Comparison of ENCODE assay signal across 1 cellular context in genomic region chr1:44318097-44319088, GRCh38.
TF ChIP-seq lines count a peak whose summit lies in the region.

No MANE protein-coding gene starts in this region.

TF ChIP-seq in H1, 55 proteins besides CTCF, POLR2A, EP300 and RAD21:
- TF ChIP-seq CBX5 (IDR thresholded peaks at IDR 0.05; ENCODE audit: low read depth, low read length) (no peak), SIX5 (IDR thresholded peaks at IDR 0.05; ENCODE audit: low read depth, low read length) (no peak), BCL11A (IDR thresholded peaks at IDR 0.05; ENCODE audit: low read depth in 2 of 2, low read length in 2 of 2) (no peak), TCF12 (IDR thresholded peaks at IDR 0.05; ENCODE audit: low read depth, low read length) (peak; percentile 87), SIRT6 (IDR thresholded peaks at IDR 0.05; ENCODE audit: low read length) (no peak), KDM4A (IDR thresholded peaks at IDR 0.05; ENCODE audit: low read depth, low read length, severe bottlenecking) (no peak), CEBPB (IDR thresholded peaks at IDR 0.05; ENCODE audit: low read depth, low read length) (peak; percentile 66), SP2 (IDR thresholded peaks at IDR 0.05; ENCODE audit: low read length) (no peak), RBBP5 (IDR thresholded peaks at IDR 0.05; ENCODE audit: borderline replicate concordance, low read depth, low read length) (no peak), RXRA (IDR thresholded peaks at IDR 0.05; ENCODE audit: insufficient read depth, low read depth, low read length) (no peak), CREB1 (IDR thresholded peaks at IDR 0.05) (no peak), JUND (IDR thresholded peaks at IDR 0.05; ENCODE audit: low read length) (peak; percentile 47; the same call in 1 of the 2 replicates), TAF1 (IDR thresholded peaks at IDR 0.05; ENCODE audit: low read depth, low read length) (no peak), E2F6 (IDR thresholded peaks at IDR 0.05) (no peak), TEAD4 (IDR thresholded peaks at IDR 0.05; ENCODE audit: low read depth, low read length) (0 out of 2 replicates have a peak, but pooled peaks have one; percentile 44), RFX5 (IDR thresholded peaks at IDR 0.05; ENCODE audit: borderline replicate concordance, low read depth, low read length) (no peak), SUZ12 (IDR thresholded peaks at IDR 0.05; ENCODE audit: low read length) (no peak), ZNF274 (IDR thresholded peaks at IDR 0.05; ENCODE audit: borderline replicate concordance, extremely low read depth, low read length) (no peak), SIN3A (conservative IDR thresholded peaks at IDR 0.05 in 1 of 2, IDR thresholded peaks at IDR 0.05 in 1 of 2; ENCODE audit: low read depth in 1 of 2, low read length in 2 of 2) (peak; percentile 60 to 80; a peak in 1 of 4 replicates), HDAC2 (IDR thresholded peaks at IDR 0.05; ENCODE audit: borderline replicate concordance in 1 of 2, low read depth in 2 of 2, low read length in 2 of 2) (peak; percentile 41 to 68; a peak in 1 of 4 replicates), FOSL1 (IDR thresholded peaks at IDR 0.05; ENCODE audit: insufficient read depth, low read depth, low read length) (no peak), USF2 (IDR thresholded peaks at IDR 0.05; ENCODE audit: low read length) (no peak), YY1 (IDR thresholded peaks at IDR 0.05; ENCODE audit: low read depth, low read length) (peak; percentile 79), SP4 (IDR thresholded peaks at IDR 0.05; ENCODE audit: low read length) (no peak), NRF1 (IDR thresholded peaks at IDR 0.05; ENCODE audit: low read depth, low read length) (no peak), EZH2 (IDR thresholded peaks at IDR 0.05; ENCODE audit: low read depth, low read length, severe bottlenecking) (no peak), KDM5A (IDR thresholded peaks at IDR 0.05; ENCODE audit: low read length) (no peak), POU5F1 (IDR thresholded peaks at IDR 0.05; ENCODE audit: low read depth, low read length) (peak; percentile 38; the same call in 1 of the 2 replicates), TBP (IDR thresholded peaks at IDR 0.05; ENCODE audit: low read depth, low read length) (no peak), KDM1A (IDR thresholded peaks at IDR 0.05; ENCODE audit: borderline replicate concordance, low read length) (0 out of 2 replicates have a peak, but pooled peaks have one; percentile 16), RNF2 (IDR thresholded peaks at IDR 0.05; ENCODE audit: borderline replicate concordance, low read depth, low read length, missing control alignments, poor library complexity, severe bottlenecking) (no peak), SP1 (IDR thresholded peaks at IDR 0.05; ENCODE audit: low read depth, low read length) (no peak)
- TF ChIP-seq, protein P1, sequence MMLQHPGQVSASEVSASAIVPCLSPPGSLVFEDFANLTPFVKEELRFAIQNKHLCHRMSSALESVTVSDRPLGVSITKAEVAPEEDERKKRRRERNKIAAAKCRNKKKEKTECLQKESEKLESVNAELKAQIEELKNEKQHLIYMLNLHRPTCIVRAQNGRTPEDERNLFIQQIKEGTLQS (IDR thresholded peaks at IDR 0.05; ENCODE audit: insufficient read depth, low read depth, low read length) = no peak
- TF ChIP-seq, protein P2, sequence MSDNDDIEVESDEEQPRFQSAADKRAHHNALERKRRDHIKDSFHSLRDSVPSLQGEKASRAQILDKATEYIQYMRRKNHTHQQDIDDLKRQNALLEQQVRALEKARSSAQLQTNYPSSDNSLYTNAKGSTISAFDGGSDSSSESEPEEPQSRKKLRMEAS (IDR thresholded peaks at IDR 0.05) = peak; percentile 34; the same call in 1 of the 2 replicates
